In the genomic region with DNA sequence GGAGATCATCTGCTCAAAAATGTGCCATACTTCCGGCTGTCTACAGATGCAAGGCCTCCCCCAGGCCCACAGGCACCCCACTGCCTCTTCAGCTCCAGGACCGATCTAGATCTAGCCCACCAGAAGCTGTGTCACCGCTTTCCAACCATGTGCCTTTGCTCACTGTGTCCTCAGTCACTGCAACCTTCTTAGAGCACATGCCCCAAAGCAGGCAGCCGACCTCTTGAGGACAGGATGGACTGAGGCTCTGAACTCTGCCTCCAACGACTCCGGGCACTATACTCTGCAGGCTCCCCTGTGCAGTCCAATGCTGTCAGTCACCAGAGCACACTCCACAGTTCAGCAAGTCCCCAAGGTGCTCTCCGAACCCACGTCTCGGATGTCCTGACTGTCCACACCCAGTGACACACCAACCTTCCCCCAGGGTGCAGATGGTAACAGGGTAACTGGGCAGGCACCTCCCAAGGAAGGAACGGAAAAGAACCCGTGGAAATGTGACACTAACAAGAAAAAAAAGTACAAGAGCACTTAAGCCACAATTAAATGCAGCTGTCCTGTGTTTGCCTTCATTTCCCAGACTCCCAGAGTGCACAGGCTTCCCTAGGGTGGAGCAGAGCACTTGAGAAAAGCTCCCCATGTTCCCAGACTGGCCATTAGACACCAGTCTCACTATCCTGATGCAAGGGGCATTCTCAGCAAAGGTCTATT, we compare ENCODE assay signal across 8 cellular contexts. TPM values are rescaled to one million over a fixed set of nuclear protein-coding genes. Genes with fewer than 3 reads are reported as not detected.
DNase-seq lines count a peak whose midpoint lies in the region; TF ChIP-seq lines count a peak whose summit lies in the region.

No MANE protein-coding gene starts in this region.

- intact Hi-C loops in activated T-helper 2 cell treated with anti-CD3 and anti-CD28 coated beads, Interferon-gamma antibody, Interleukin-2, Interleukin-4, amounts not matched to agents 10 μg/mL and 5 μg/mL and 100 μg/mL, durations not matched to agents 14 hours and 24 hours and 36 hours (cut with micrococcal nuclease): loop anchor here (1.0 to 10.0 kb wide), 6 partner anchors 9 to 1140 kb away; a partner anchor contains a TSS
- intact Hi-C loops in tibial artery (cut with DNase I; ENCODE audit: low total_unique reads): no loop called here

- H3K9me3 ChIP-seq in tibial artery: no peaks in the 10 kb centered on the region

- no peaks in the 10 kb centered on the region for H3K36me3 ChIP-seq in tibial artery

- peak overlapping the region; percentile 83 for H3K27ac Mint-ChIP-seq in activated T-helper 2 cell treated with anti-CD3 and anti-CD28 coated beads, Interferon-gamma antibody, Interleukin-2, Interleukin-4, amounts not matched to agents 10 μg/mL and 5 μg/mL and 100 μg/mL, durations not matched to agents 14 hours and 24 hours and 36 hours
- peak overlapping the region; percentile 59 to 87 (median 79) for H3K27ac Mint-ChIP-seq in immature natural killer cell

- H3K27ac ChIP-seq in tibial artery: peak overlapping the region; percentile 49 to 56

- H3K36me3 Mint-ChIP-seq in activated T-helper 2 cell treated with anti-CD3 and anti-CD28 coated beads, Interferon-gamma antibody, Interleukin-2, Interleukin-4, amounts not matched to agents 10 μg/mL and 5 μg/mL and 100 μg/mL, durations not matched to agents 14 hours and 24 hours and 36 hours (ENCODE audit: low read depth): peaks cover 61% of the 10 kb centered on the region
- peaks cover 0 to 3% (median 0%) of the 10 kb centered on the region in 3 donors for H3K36me3 Mint-ChIP-seq in immature natural killer cell

- TF ChIP-seq CTCF in tibial artery (IDR thresholded peaks at IDR 0.05): no peak

- H3K9me3 Mint-ChIP-seq in activated T-helper 2 cell treated with anti-CD3 and anti-CD28 coated beads, Interferon-gamma antibody, Interleukin-2, Interleukin-4, amounts not matched to agents 10 μg/mL and 5 μg/mL and 100 μg/mL, durations not matched to agents 14 hours and 24 hours and 36 hours: peaks cover 9% of the 10 kb centered on the region
- H3K9me3 Mint-ChIP-seq in immature natural killer cell: no peaks in the 10 kb centered on the region

- peak overlapping the region; percentile 73 for H3K4me3 Mint-ChIP-seq in activated T-helper 2 cell treated with anti-CD3 and anti-CD28 coated beads, Interferon-gamma antibody, Interleukin-2, Interleukin-4, amounts not matched to agents 10 μg/mL and 5 μg/mL and 100 μg/mL, durations not matched to agents 14 hours and 24 hours and 36 hours (ENCODE audit: low read depth)
- H3K4me3 Mint-ChIP-seq in immature natural killer cell: peak overlapping the region; percentile 53 to 87 (median 76)

- peaks cover 71% of the 10 kb centered on the region for H3K4me1 Mint-ChIP-seq in activated T-helper 2 cell treated with anti-CD3 and anti-CD28 coated beads, Interferon-gamma antibody, Interleukin-2, Interleukin-4, amounts not matched to agents 10 μg/mL and 5 μg/mL and 100 μg/mL, durations not matched to agents 14 hours and 24 hours and 36 hours (ENCODE audit: low read depth)
- peaks cover 74 to 86% of the 10 kb centered on the region in 2 donors for H3K4me1 Mint-ChIP-seq in immature natural killer cell

- DNase-seq in DMS53 treated with DMSO at 0.1 percent for 48 hours (lab: John Stamatoyannopoulos, UW; ENCODE audit: unreplicated experiment) (peak; percentile 45), NCI-H1105 (lab: John Stamatoyannopoulos, UW) (peak; percentile 24), immature natural killer cell (no peak), tibial artery (no peak), anterior cingulate cortex (lab: John Stamatoyannopoulos, UW) (no peak), globus pallidus (ENCODE audit: low spot score) (no peak), NCI-H1436 treated with DMSO at 0.1 percent for 48 hours (lab: John Stamatoyannopoulos, UW) (no peak)
- DNase-seq in activated T-helper 2 cell treated with anti-CD3 and anti-CD28 coated beads, Interferon-gamma antibody, Interleukin-2, Interleukin-4, amounts not matched to agents 10 μg/mL and 5 μg/mL and 100 μg/mL, durations not matched to agents 14 hours and 24 hours and 36 hours (ENCODE audit: low spot score): no peak

- H3K4me3 ChIP-seq in tibial artery: peak overlapping the region; percentile 1 to 4

- H3K27me3 ChIP-seq in tibial artery: no peaks in the 10 kb centered on the region

- peaks cover 0 to 67% (median 42%) of the 10 kb centered on the region in 4 donors for H3K4me1 ChIP-seq in tibial artery

- H3K27me3 Mint-ChIP-seq in activated T-helper 2 cell treated with anti-CD3 and anti-CD28 coated beads, Interferon-gamma antibody, Interleukin-2, Interleukin-4, amounts not matched to agents 10 μg/mL and 5 μg/mL and 100 μg/mL, durations not matched to agents 14 hours and 24 hours and 36 hours (ENCODE audit: low read depth): no peaks in the 10 kb centered on the region
- peaks cover 2 to 13% (median 7%) of the 10 kb centered on the region in 3 donors for H3K27me3 Mint-ChIP-seq in immature natural killer cell (ENCODE audit: low read depth in 3 of 3)

RNA-seq across cellular contexts. Expression of a gene that starts 4.8 kb away (rescaled TPM):
- 119 and 127 TPM in 2 replicates for total RNA-seq in activated T-helper 2 cell treated with anti-CD3 and anti-CD28 coated beads, Interferon-gamma antibody, Interleukin-2, Interleukin-4, amounts not matched to agents 10 μg/mL and 5 μg/mL and 100 μg/mL, durations not matched to agents 14 hours and 24 hours and 36 hours
- polyA plus RNA-seq in immature natural killer cell: 10 to 100 TPM; 10.8 to 18.8 (median 15.8) TPM

Comparison
In these comparisons a context has a peak if more than half of its experiments do, and no peak if none do; other contexts are left out.
1. DNase-seq: peak in DMS53 treated with DMSO at 0.1 percent for 48 hours (single experiment) and NCI-H1105 (single experiment); none in activated T-helper 2 cell treated with anti-CD3 and anti-CD28 coated beads, Interferon-gamma antibody, Interleukin-2, Interleukin-4, amounts not matched to agents 10 μg/mL and 5 μg/mL and 100 μg/mL, durations not matched to agents 14 hours and 24 hours and 36 hours (single experiment), immature natural killer cell (0 of 3), tibial artery (0 of 2), anterior cingulate cortex (0 of 58), globus pallidus (single experiment) and NCI-H1436 treated with DMSO at 0.1 percent for 48 hours (single experiment).